Comparison of ENCODE assay signal across 8 cellular contexts in genomic region chr4:145097821-145098674, GRCh38. TPM values are rescaled to one million over a fixed set of nuclear protein-coding genes. Genes with fewer than 3 reads are reported as not detected.
DNase-seq lines count a peak whose midpoint lies in the region; ATAC-seq and TF ChIP-seq lines count a peak whose summit lies in the region.

Gene ABCE1, plus strand, starts transcription at chr4:145098311. Its CDS starts 6,102 bp downstream, at chr4:145104413.
Gene ANAPC10, minus strand, starts transcription at chr4:145098196. Its CDS starts 2,097 bp downstream, at chr4:145096099.

- no peaks in the 10 kb centered on the region for H3K27me3 ChIP-seq in fibroblast of lung (ENCODE audit: control insufficient read depth, insufficient read depth, low read length)

- CTCF ChIA-PET in RWPE1 (lab: Yijun Ruan, JAX), result interaction anchor here (0.5 to 0.7 kb wide), 2 partner anchors 114 to 953 kb away, joined by 3 read pairs; no protein-coding TSS in a partner anchor

- H3K27ac ChIP-seq in RWPE1 (peak within 1 kb of the TSS; percentile 95), fibroblast of lung (ENCODE audit: insufficient read depth, low read length) (peak within 1 kb of the TSS; percentile 99)

- peaks cover 52% of the 10 kb centered on the region for H3K36me3 Mint-ChIP-seq in activated T-helper 17 cell treated with anti-CD3 and anti-CD28 coated beads, Interleukin-2, amount 50 U/mL, for 72 hours (ENCODE audit: low read depth)
- H3K36me3 Mint-ChIP-seq in naive thymus-derived CD8-positive, alpha-beta T cell, result peaks cover 14 to 24% (median 23%) of the 10 kb centered on the region in 3 donors

- no peaks in the 10 kb centered on the region for H3K27me3 Mint-ChIP-seq in activated T-helper 17 cell treated with anti-CD3 and anti-CD28 coated beads, Interleukin-2, amount 50 U/mL, for 72 hours
- no peaks in the 10 kb centered on the region for H3K27me3 Mint-ChIP-seq in naive thymus-derived CD8-positive, alpha-beta T cell

- H3K4me1 ChIP-seq in fibroblast of lung (ENCODE audit: control insufficient read depth, extremely low read depth, insufficient read depth, low read length), result no peaks in the 10 kb centered on the region

- TF ChIP-seq CTCF in LNCaP clone FGC (IDR thresholded peaks at IDR 0.05; ENCODE audit: control insufficient read depth, extremely low read depth, insufficient read depth) (peak; percentile 54), RWPE1 (conservative IDR thresholded peaks at IDR 0.05; ENCODE audit: low read depth) (peak; percentile 22; the same call in 1 of the 2 replicates), fibroblast of lung (conservative IDR thresholded peaks at IDR 0.05 in 1 of 2, IDR thresholded peaks at IDR 0.05 in 1 of 2; ENCODE audit: low read depth in 1 of 2, low read length in 2 of 2) (peak; percentile 50 to 53)

- H3K4me3 ChIP-seq in LNCaP clone FGC (ENCODE audit: low read depth, low read length) (peak within 1 kb of the TSS; percentile 76), fibroblast of lung (replicated peaks in 1 of 4; ENCODE audit: control extremely low read depth in 1 of 4, insufficient read depth in 1 of 4, low read depth in 3 of 4, low read length in 4 of 4) (peak within 1 kb of the TSS; percentile 84 to 98 (median 92))

- peaks cover 15% of the 10 kb centered on the region for H3K4me1 Mint-ChIP-seq in activated T-helper 17 cell treated with anti-CD3 and anti-CD28 coated beads, Interleukin-2, amount 50 U/mL, for 72 hours
- peaks cover 17 to 48% (median 37%) of the 10 kb centered on the region in 4 donors for H3K4me1 Mint-ChIP-seq in naive thymus-derived CD8-positive, alpha-beta T cell

- H3K9ac ChIP-seq in fibroblast of lung (ENCODE audit: insufficient read depth, low read length), result peak within 1 kb of the TSS; percentile 96

- H3K36me3 ChIP-seq in fibroblast of lung (ENCODE audit: control insufficient read depth, insufficient read depth, low read length), result peaks cover 4% of the 10 kb centered on the region

- peak; percentile 90 for ATAC-seq in activated T-helper 17 cell treated with anti-CD3 and anti-CD28 coated beads, Interleukin-2, amount 50 U/mL, for 72 hours (replicated peaks)
- ATAC-seq in naive thymus-derived CD8-positive, alpha-beta T cell, result peak; percentile 90 to 92

- H3K9me3 Mint-ChIP-seq in activated T-helper 17 cell treated with anti-CD3 and anti-CD28 coated beads, Interleukin-2, amount 50 U/mL, for 72 hours, result no peaks in the 10 kb centered on the region
- peaks cover 0 to 12% (median 3%) of the 10 kb centered on the region in 9 donors for H3K9me3 Mint-ChIP-seq in naive thymus-derived CD8-positive, alpha-beta T cell

- peak within 1 kb of the TSS; percentile 95 for H3K4me2 ChIP-seq in fibroblast of lung (ENCODE audit: extremely low read depth, insufficient read depth, low read length)

- POLR2A ChIA-PET in RWPE1 (lab: Yijun Ruan, JAX; ENCODE audit: low non-redundant PET), result interaction anchor here (0.6 kb wide), 1 partner anchor 65 kb away, joined by 4 read pairs; no protein-coding TSS in a partner anchor
- POLR2A ChIA-PET in naive thymus-derived CD8-positive, alpha-beta T cell (lab: Charles Lee), result interaction anchor here (0.6 to 2.4 kb wide), 12 partner anchors 14 to 1584 kb away, joined by 3 to 23 read pairs (median 5); partner anchors contain the start of genes MMAA and SMARCA5

- peak within 1 kb of the TSS; percentile 99 for H2AFZ ChIP-seq in fibroblast of lung (ENCODE audit: low read length)

- peak; percentile 98 for DNase-seq in EH (ENCODE audit: low read depth)
- DNase-seq in H4 (ENCODE audit: low spot score), result peak; percentile 98
- peak; percentile 96 for DNase-seq in LNCaP clone FGC (ENCODE audit: low read depth)
- DNase-seq in RWPE1 (ENCODE audit: low spot score), result peak; percentile 97
- DNase-seq in fibroblast of lung (ENCODE audit: low read depth in 2 of 2), result peak; percentile 98 to 99
- peak; percentile 88 to 98 (median 94) for DNase-seq in naive thymus-derived CD8-positive, alpha-beta T cell
- peak; percentile 86 to 95 (median 92) for DNase-seq in stimulated activated naive CD4-positive, alpha-beta T cell (lab: John Stamatoyannopoulos, UW)

- H4K20me1 ChIP-seq in fibroblast of lung (ENCODE audit: control insufficient read depth, extremely low read depth, insufficient read depth, low read length), result no peaks in the 10 kb centered on the region

- peaks cover 72% of the 10 kb centered on the region for H3K79me2 ChIP-seq in fibroblast of lung (ENCODE audit: control insufficient read depth, insufficient read depth, low read length)

- H3K27ac Mint-ChIP-seq in activated T-helper 17 cell treated with anti-CD3 and anti-CD28 coated beads, Interleukin-2, amount 50 U/mL, for 72 hours, result peak within 1 kb of the TSS; percentile 97
- peak within 1 kb of the TSS; percentile 94 to 99 (median 98) for H3K27ac Mint-ChIP-seq in naive thymus-derived CD8-positive, alpha-beta T cell

- no peak within 1 kb of the TSS for H3K4me3 Mint-ChIP-seq in activated T-helper 17 cell treated with anti-CD3 and anti-CD28 coated beads, Interleukin-2, amount 50 U/mL, for 72 hours
- peak within 1 kb of the TSS; percentile 91 to 98 (median 96) for H3K4me3 Mint-ChIP-seq in naive thymus-derived CD8-positive, alpha-beta T cell

- H3K9me3 ChIP-seq in fibroblast of lung (ENCODE audit: control insufficient read depth, insufficient read depth, low read depth, low read length), result no peaks in the 10 kb centered on the region

RNA-seq across cellular contexts. Expression of gene ABCE1, which starts in this region (rescaled TPM):
- 127 and 165 TPM in 2 replicates for total RNA-seq in H4 (2014; rRNA removed; shearing (Covaris generic))
- total RNA-seq in activated T-helper 17 cell treated with anti-CD3 and anti-CD28 coated beads, Interleukin-2, amount 50 U/mL, for 72 hours, result 100 to 1,000 TPM in 1 of 2 donors, 10 to 100 TPM in 1; 99.9 to 137 TPM
- 76.8 and 91.9 TPM in 2 replicates for total RNA-seq in fibroblast of lung
- polyA plus RNA-seq in fibroblast of lung, result 84.8 and 105 TPM in 2 replicates
- polyA plus RNA-seq in fibroblast of lung (2012), result 55.6 and 59.4 TPM in 2 replicates
- 25.0 and 28.1 TPM in 2 replicates for polyA minus RNA-seq in fibroblast of lung (ENCODE audit: low replicate concordance)
- 10 to 100 TPM; 77.5 to 78.2 TPM for total RNA-seq in naive thymus-derived CD8-positive, alpha-beta T cell
- 10 to 100 TPM; 59.4 to 72.9 (median 68.5) TPM for polyA plus RNA-seq in naive thymus-derived CD8-positive, alpha-beta T cell

RNA-seq across cellular contexts. Expression of gene ANAPC10, which starts in this region (rescaled TPM):
- total RNA-seq in H4 (2014; rRNA removed; shearing (Covaris generic)), result 32.3 and 38.2 TPM in 2 replicates
- total RNA-seq in activated T-helper 17 cell treated with anti-CD3 and anti-CD28 coated beads, Interleukin-2, amount 50 U/mL, for 72 hours, result 10 to 100 TPM; 21.8 to 32.5 TPM
- total RNA-seq in fibroblast of lung, result 27.2 and 28.1 TPM in 2 replicates
- polyA plus RNA-seq in fibroblast of lung, result 29.4 and 29.7 TPM in 2 replicates
- polyA plus RNA-seq in fibroblast of lung (2012), result 12.1 and 15.0 TPM in 2 replicates
- 0.41 and 9.2 TPM in 2 replicates for polyA minus RNA-seq in fibroblast of lung (ENCODE audit: low replicate concordance)
- 10 to 100 TPM; 18.0 to 23.7 TPM for total RNA-seq in naive thymus-derived CD8-positive, alpha-beta T cell
- 10 to 100 TPM; 33.3 to 38.5 (median 35.8) TPM for polyA plus RNA-seq in naive thymus-derived CD8-positive, alpha-beta T cell

Comparison
In these comparisons a context has a peak if more than half of its experiments do, and no peak if none do; other contexts are left out.
1. Peak in every context shown above with its lines: DNase-seq, ATAC-seq, H3K4me3 ChIP-seq and H3K27ac ChIP-seq.